Comparison of ENCODE assay signal across 2 cellular contexts in the genomic region with DNA sequence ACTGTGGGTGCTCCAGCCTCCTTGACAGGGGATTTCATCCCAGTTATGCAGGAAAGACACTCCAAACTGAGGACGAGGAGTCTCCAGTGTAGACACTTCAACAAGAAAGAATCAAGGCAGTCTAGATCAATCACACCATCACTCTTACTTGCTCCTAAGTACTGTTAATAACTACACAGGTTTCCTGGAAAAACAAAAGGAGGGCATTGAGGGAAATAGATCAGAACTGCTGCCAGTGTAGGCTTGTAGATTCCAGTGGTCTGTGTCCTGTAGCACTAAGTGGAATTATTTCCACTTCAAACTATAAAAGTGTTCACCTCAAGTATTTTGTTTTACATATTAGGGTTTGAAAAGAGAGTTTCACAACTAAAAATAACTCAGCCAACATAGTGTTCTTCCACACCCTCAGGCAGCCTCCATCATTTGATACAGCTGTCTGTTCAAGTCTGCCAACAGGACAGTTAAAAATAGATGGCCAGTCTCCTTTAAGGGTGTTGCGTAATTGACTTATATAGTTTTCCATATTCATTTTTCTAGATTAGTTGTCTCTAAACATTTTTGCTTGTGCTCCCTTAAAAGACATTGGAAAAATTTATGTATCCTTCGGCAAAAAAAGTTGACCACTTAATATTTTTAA.
TF ChIP-seq lines count a peak whose summit lies in the region.

No MANE protein-coding gene starts in this region.

TF ChIP-seq in IMR-90, 13 proteins besides CTCF, POLR2A, EP300 and RAD21:
- TF ChIP-seq CEBPB (IDR thresholded peaks at IDR 0.05; ENCODE audit: low read depth, low read length), result peak; percentile 90
- no peak for TF ChIP-seq FOS (IDR thresholded peaks at IDR 0.05; ENCODE audit: low read depth, low read length)
- no peak for TF ChIP-seq CHD1 (IDR thresholded peaks at IDR 0.05; ENCODE audit: low read depth, low read length)

TF ChIP-seq in K562, 482 proteins besides CTCF, POLR2A, EP300 and RAD21:
- TF ChIP-seq, protein P1, sequence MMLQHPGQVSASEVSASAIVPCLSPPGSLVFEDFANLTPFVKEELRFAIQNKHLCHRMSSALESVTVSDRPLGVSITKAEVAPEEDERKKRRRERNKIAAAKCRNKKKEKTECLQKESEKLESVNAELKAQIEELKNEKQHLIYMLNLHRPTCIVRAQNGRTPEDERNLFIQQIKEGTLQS (IDR thresholded peaks at IDR 0.05), result 0 out of 2 replicates have a peak, but pooled peaks have one; percentile 8
- TF ChIP-seq, protein P1 (CRISPR knock-in tag; conservative IDR thresholded peaks at IDR 0.05), result no peak
- no peak for TF ChIP-seq FOXK2 (conservative IDR thresholded peaks at IDR 0.05 in 1 of 2, IDR thresholded peaks at IDR 0.05 in 1 of 2; ENCODE audit: low read depth in 2 of 2)
- TF ChIP-seq HDGF (IDR thresholded peaks at IDR 0.05), result no peak
- no peak for TF ChIP-seq FOSL1 (tag; conservative IDR thresholded peaks at IDR 0.05)
- TF ChIP-seq CEBPB (tag; IDR thresholded peaks at IDR 0.05), result peak; percentile 95
- TF ChIP-seq ZNF785 (CRISPR knock-in tag; IDR thresholded peaks at IDR 0.05), result no peak
- no peak for TF ChIP-seq TCFL5 (CRISPR knock-in tag; conservative IDR thresholded peaks at IDR 0.05)
- TF ChIP-seq CEBPG (CRISPR knock-in tag; IDR thresholded peaks at IDR 0.05), result peak; percentile 17; the same call in 1 of the 2 replicates
- TF ChIP-seq CEBPG (tag; conservative IDR thresholded peaks at IDR 0.05 in 1 of 2, IDR thresholded peaks at IDR 0.05 in 1 of 2), result peak; percentile 69 to 95
